Comparison of ENCODE assay signal across 26 cellular contexts in genomic region chr9:37566716-37567115, GRCh38. TPM values are rescaled to one million over a fixed set of nuclear protein-coding genes. Genes with fewer than 3 reads are reported as not detected.
DNase-seq lines count a peak whose midpoint lies in the region; ATAC-seq, FAIRE-seq and TF ChIP-seq lines count a peak whose summit lies in the region.
"Had no signal": no experiment of that assay in that cellular context is flagged by ENCODE, and none has a peak within 500 bp of the region (broad histone marks: within the 10 kb centered on the region; RNA-seq: fewer than 3 reads in every experiment).

No MANE protein-coding gene starts in this region.

- ATAC-seq in HG03280 (IDR thresholded peaks at IDR 0.05; ENCODE audit: unreplicated experiment) = peak; percentile 26
- ATAC-seq in stimulated activated memory B cell treated with anti-CD40 and anti-IgM and Interleukin-4, amounts not matched to agents 10 μg/mL and 1 μg/mL and 100 μg/mL, for 72 hours = no peak
- ATAC-seq: HCT116 had no signal

- peak overlapping the region; percentile 87 for H3K27ac Mint-ChIP-seq in stimulated activated memory B cell treated with anti-CD40 and anti-IgM and Interleukin-4, amounts not matched to agents 10 μg/mL and 1 μg/mL and 100 μg/mL, for 72 hours

- H3K36me3 ChIP-seq in SU-DHL-6 (ENCODE audit: low read length) (peaks cover 9% of the 10 kb centered on the region), brain microvascular endothelial cell (replicated peaks) (no peaks in the 10 kb centered on the region)
- H3K36me3 ChIP-seq: vagina had no signal

- H3K4me2 ChIP-seq in SU-DHL-6 (ENCODE audit: low read depth, low read length, poor library complexity, severe bottlenecking) = peak overlapping the region; percentile 42
- H3K4me2 ChIP-seq: smooth muscle cell had no signal

- H3K27me3 ChIP-seq in SU-DHL-6 (ENCODE audit: low read length) (no peaks in the 10 kb centered on the region), brain microvascular endothelial cell (replicated peaks) (no peaks in the 10 kb centered on the region)
- H3K27me3 ChIP-seq: esophagus muscularis mucosa, SJCRH30, testis, vagina had no signal

- H3K36me3 Mint-ChIP-seq in stimulated activated memory B cell treated with anti-CD40 and anti-IgM and Interleukin-4, amounts not matched to agents 10 μg/mL and 1 μg/mL and 100 μg/mL, for 72 hours = peaks cover 49% of the 10 kb centered on the region

- FAIRE-seq in GM12892 (lab: Jason Lieb, UNC) = peak; percentile 21
- FAIRE-seq: kidney had no signal

- in situ Hi-C loops in brain microvascular endothelial cell (cut with HindIII; ENCODE audit: low pct_ligation_motif_present, low sequenced_read_pairs) = no loop called here

- peaks cover 6% of the 10 kb centered on the region; the same call in 1 of the 2 replicates for H3F3A ChIP-seq in SU-DHL-6 (ENCODE audit: insufficient read depth)

- TF ChIP-seq CTCF in SU-DHL-6 (IDR thresholded peaks at IDR 0.05; ENCODE audit: insufficient read depth, low read length, poor library complexity, severe bottlenecking) = no peak
- no peak for TF ChIP-seq CTCF in brain microvascular endothelial cell (IDR thresholded peaks at IDR 0.05; ENCODE audit: low read depth, low read length, missing control alignments)

- no peaks in the 10 kb centered on the region for H4K20me1 ChIP-seq in SU-DHL-6 (ENCODE audit: low read depth, low read length)

- DNase-seq in GM12892 (ENCODE audit: insufficient read length) (no peak), brain microvascular endothelial cell (no peak)
- DNase-seq in stimulated activated CD4-positive, alpha-beta T cell treated with anti-CD3 and anti-CD28 coated beads, Interleukin-1b, Interleukin-23, amount 100 ng/mL, for 48 hours = no peak
- DNase-seq in activated T-cell treated with anti-CD3 and anti-CD28 coated beads, Interleukin-2, amount 50 U/mL, for 48 hours = no peak
- DNase-seq: activated CD4-positive, alpha-beta T cell treated with anti-CD3 and anti-CD28 coated beads, Interleukin-2, amount 50 U/mL, for 4 hours; activated CD8-positive, alpha-beta memory T cell treated with anti-CD3 and anti-CD28 coated beads, Interleukin-2, amount 50 U/mL, for 48 hours; activated effector memory CD4-positive, alpha-beta T cell treated with anti-CD3 and anti-CD28 coated beads, Interleukin-2, amount 50 U/mL, for 16 hours; DMS79 treated with DMSO at 0.1 percent for 48 hours; effector memory CD4-positive, alpha-beta T cell; Kasumi-1; kidney; NCI-H1092; NCI-H187 treated with DMSO at 0.1 percent for 48 hours; NCI-H345; nucleus accumbens; SJCRH30; stimulated activated CD4-positive, alpha-beta T cell treated with anti-CD3 and anti-CD28 coated beads, Interleukin-2, amount 100 ng/mL, for 48 hours; stimulated activated naive CD4-positive, alpha-beta T cell; testis had no signal

- no peak for TF ChIP-seq POLR2A in GM12892 (IDR thresholded peaks at IDR 0.05; ENCODE audit: low read depth, low read length)

- peak overlapping the region; percentile 68 for H3K27ac ChIP-seq in SU-DHL-6 (ENCODE audit: low read depth, low read length)
- no peak overlapping the region for H3K27ac ChIP-seq in brain microvascular endothelial cell
- H3K27ac ChIP-seq: esophagus muscularis mucosa, SJCRH30, testis, vagina had no signal

- H3K9me2 ChIP-seq in SU-DHL-6 (replicated peaks; ENCODE audit: insufficient read depth, low read length) = no peaks in the 10 kb centered on the region

- H3K27me3 Mint-ChIP-seq in stimulated activated memory B cell treated with anti-CD40 and anti-IgM and Interleukin-4, amounts not matched to agents 10 μg/mL and 1 μg/mL and 100 μg/mL, for 72 hours = no peaks in the 10 kb centered on the region

- H3K79me2 ChIP-seq in SU-DHL-6 (ENCODE audit: insufficient read depth, low read length) = no peaks in the 10 kb centered on the region

- peaks cover 8% of the 10 kb centered on the region for H3K9me3 Mint-ChIP-seq in stimulated activated memory B cell treated with anti-CD40 and anti-IgM and Interleukin-4, amounts not matched to agents 10 μg/mL and 1 μg/mL and 100 μg/mL, for 72 hours

- H3K9ac ChIP-seq in SU-DHL-6 (ENCODE audit: low read length) = 0 out of 2 replicates have a peak overlapping the region, but pooled peaks have one; percentile 27

- H3K4me1 Mint-ChIP-seq in stimulated activated memory B cell treated with anti-CD40 and anti-IgM and Interleukin-4, amounts not matched to agents 10 μg/mL and 1 μg/mL and 100 μg/mL, for 72 hours = peaks cover 88% of the 10 kb centered on the region

- H2AFZ ChIP-seq in SU-DHL-6 (ENCODE audit: low read depth, low read length, severe bottlenecking) = no peak overlapping the region

- H3K4me3 Mint-ChIP-seq in stimulated activated memory B cell treated with anti-CD40 and anti-IgM and Interleukin-4, amounts not matched to agents 10 μg/mL and 1 μg/mL and 100 μg/mL, for 72 hours = no peak overlapping the region

- H3K4me3 ChIP-seq in SU-DHL-6 (ENCODE audit: insufficient read depth, low read length, poor library complexity, severe bottlenecking) = no peak overlapping the region
- no peak overlapping the region for H3K4me3 ChIP-seq in brain microvascular endothelial cell (ENCODE audit: low read depth, low read length)
- H3K4me3 ChIP-seq: esophagus muscularis mucosa, SJCRH30, smooth muscle cell, testis, vagina had no signal

- peaks cover 12% of the 10 kb centered on the region; the same call in 1 of the 2 replicates for H3K9me3 ChIP-seq in SU-DHL-6 (ENCODE audit: insufficient read depth, low read length)
- H3K9me3 ChIP-seq: esophagus muscularis mucosa, testis, vagina had no signal

RNA-seq across cellular contexts. Expression of gene FBXO10, which starts 9.5 kb away (rescaled TPM):
- polyA plus RNA-seq in GM12892 (2012; ENCODE audit: missing spikeins) = 7.8 TPM

RNA-seq across cellular contexts. Expression of gene TOMM5, which starts 25.7 kb away (rescaled TPM):
- polyA plus RNA-seq in GM12892 (2012; ENCODE audit: missing spikeins) = 242 TPM
